Comparison of ENCODE assay signal across 20 cellular contexts in the genomic region with DNA sequence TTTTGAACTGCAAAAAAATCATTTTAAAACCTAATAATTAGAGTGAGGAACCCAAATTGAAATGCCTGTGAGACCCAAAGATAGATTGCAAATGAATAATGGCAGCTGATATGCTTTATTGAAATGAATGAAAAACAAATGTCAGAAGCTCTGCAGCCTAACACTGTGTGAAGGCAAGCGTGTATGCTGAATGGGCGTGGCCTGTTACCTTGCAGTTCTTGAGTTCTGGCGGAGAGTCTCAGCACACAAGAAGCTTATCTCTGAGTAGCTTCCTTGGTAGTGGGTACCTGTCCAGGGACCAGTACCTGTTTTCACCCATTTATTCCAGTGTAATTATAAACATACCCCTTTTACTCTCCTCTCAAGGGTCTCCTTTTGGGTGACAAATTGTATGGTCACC.
"Had no signal": no experiment of that assay in that cellular context is flagged by ENCODE, and none has a peak within 500 bp of the region (broad histone marks: within the 10 kb centered on the region; RNA-seq: fewer than 3 reads in every experiment).

No MANE protein-coding gene starts in this region.

- H3K27ac ChIP-seq: dorsolateral prefrontal cortex, epithelial cell of prostate, gastrocnemius medialis, ovary, psoas muscle, sigmoid colon, testis, tibial artery had no signal

- ATAC-seq: esophagus mucosa; gastrocnemius medialis; natural killer cell; psoas muscle; right cardiac atrium; stimulated activated memory B cell treated with anti-CD40 and anti-IgM and Interleukin-4, amounts not matched to agents 10 μg/mL and 1 μg/mL and 100 μg/mL, for 72 hours; stimulated activated naive CD8-positive, alpha-beta T cell treated with anti-CD3 and anti-CD28 coated beads, Interleukin-15, Interleukin-2, amounts not matched to agents 100 U/mL and 50 U/mL, for 24 hours had no signal

- H3K4me1 ChIP-seq: gastrocnemius medialis, sigmoid colon, testis, tibial artery had no signal

- H3K27me3 ChIP-seq: dorsolateral prefrontal cortex, gastrocnemius medialis, ovary, sigmoid colon, testis, tibial artery had no signal

- FAIRE-seq: colon, islet of Langerhans had no signal

- H3K4me3 ChIP-seq: dorsolateral prefrontal cortex, gastrocnemius medialis, lung, ovary, psoas muscle, sigmoid colon, testis, tibial artery had no signal

- DNase-seq: dorsolateral prefrontal cortex; effector CD4-positive, alpha-beta T cell; gastrocnemius medialis; natural killer cell; occipital lobe; ovary; posterior cingulate gyrus; psoas muscle; right cardiac atrium; sigmoid colon; stimulated activated CD4-positive, alpha-beta T cell treated with anti-CD3 and anti-CD28 coated beads, Interleukin-4, amount 100 ng/mL, for 4 hours; stimulated activated naive CD8-positive, alpha-beta T cell treated with anti-CD3 and anti-CD28 coated beads, Interleukin-15, Interleukin-2, amounts not matched to agents 100 U/mL and 50 U/mL, for 24 hours; testis; tibial artery had no signal

- H3K36me3 ChIP-seq: gastrocnemius medialis, ovary, sigmoid colon, tibial artery had no signal

- H3K9me3 ChIP-seq: gastrocnemius medialis, ovary, psoas muscle, sigmoid colon, testis, tibial artery had no signal
